In genomic region chr11:65556470-65557279, GRCh38 we compare ENCODE assay signal across 10 cellular contexts. TPM values are rescaled to one million over a fixed set of nuclear protein-coding genes. Genes with fewer than 3 reads are reported as not detected.
DNase-seq lines count a peak whose midpoint lies in the region; ATAC-seq, FAIRE-seq and TF ChIP-seq lines count a peak whose summit lies in the region.
"Had no signal": no experiment of that assay in that cellular context is flagged by ENCODE, and none has a peak within 500 bp of the region (broad histone marks: within the 10 kb centered on the region; RNA-seq: fewer than 3 reads in every experiment).

No MANE protein-coding gene starts in this region.

- WGBS in A549 (ENCODE audit: missing lambda C conversion rate), result 62% methylated on average over 12 of the region's 12 CpGs

- H3K4me2 ChIP-seq in A549, result peak overlapping the region; percentile 98

- H3K27ac ChIP-seq in A549 (peak overlapping the region; percentile 94 to 99), cingulate gyrus (ENCODE audit: low read depth, low read length) (peak overlapping the region; percentile 88)
- H3K27ac ChIP-seq: HL-60 had no signal

- H3K9me3 ChIP-seq in A549, result no peaks in the 10 kb centered on the region

- H3K9me3 Mint-ChIP-seq in naive B cell, result peaks cover 0 to 1% (median 0%) of the 10 kb centered on the region in 7 donors

- TF ChIP-seq EP300 in A549 (IDR thresholded peaks at IDR 0.05), result no peak

- peak in 1 of 2 experiments; percentile 52 for DNase-seq in A549 (ENCODE audit: low read depth in 1 of 2, low spot score in 1 of 2)
- DNase-seq in M059J (ENCODE audit: low read depth), result peak; percentile 48
- DNase-seq in naive B cell, result no peak
- DNase-seq in frontal cortex (ENCODE audit: low spot score in 2 of 2), result no peak
- DNase-seq in dedifferentiated amniotic fluid mesenchymal stem cell (ENCODE audit: extremely low spot score), result no peak
- no peak for DNase-seq in pons (ENCODE audit: low spot score)
- no peak for DNase-seq in anterior cingulate cortex (lab: John Stamatoyannopoulos, UW)
- DNase-seq: T-helper 9 cell had no signal

- peak overlapping the region; percentile 74 to 90 (median 84) for H3K4me3 Mint-ChIP-seq in naive B cell

- peaks cover 85% of the 10 kb centered on the region for H3K4me1 ChIP-seq in A549

- no peak for TF ChIP-seq RAD21 in A549 (conservative IDR thresholded peaks at IDR 0.05 in 1 of 2, IDR thresholded peaks at IDR 0.05 in 1 of 2)

- H3K27ac Mint-ChIP-seq in naive B cell, result peak overlapping the region in 5 of 6 donors; percentile 20 to 75 (median 41)

- FAIRE-seq in A549 (lab: Jason Lieb, UNC) (no peak), frontal cortex (lab: Jason Lieb, UNC) (no peak)

- no peak for ATAC-seq in A549
- ATAC-seq in naive B cell (ENCODE audit: low read depth in 2 of 2), result no peak

- no peaks in the 10 kb centered on the region for H3K36me3 Mint-ChIP-seq in naive B cell

- no peak for TF ChIP-seq POLR2A in A549 (IDR thresholded peaks at IDR 0.05; ENCODE audit: low read length)

- POLR2A ChIA-PET in A549 (lab: Yijun Ruan, JAX), result interaction anchor here (1.0 kb wide), 1 partner anchor 13 kb away, joined by 3 read pairs; the partner anchor contains the start of gene ZNRD2

- TF ChIP-seq CTCF in A549 (IDR thresholded peaks at IDR 0.05), result no peak

- H3K27me3 Mint-ChIP-seq in naive B cell, result no peaks in the 10 kb centered on the region

- H3K4me1 Mint-ChIP-seq in naive B cell, result peaks cover 41 to 60% (median 52%) of the 10 kb centered on the region in 3 donors

- peak overlapping the region; percentile 62 for H3K4me3 ChIP-seq in A549

- CTCF ChIA-PET in A549 (lab: Yijun Ruan, JAX), result interaction anchor here (0.7 to 8.0 kb wide), 11 partner anchors 8 to 165 kb away, joined by 3 to 148 read pairs (median 5); partner anchors contain the start of genes FAM89B, PCNX3 and ZNRD2

TF ChIP-seq in A549, 52 proteins besides CTCF, POLR2A, EP300 and RAD21:
- TF ChIP-seq CEBPB (IDR thresholded peaks at IDR 0.05) (peak in 1 of 2 experiments; percentile 28; a peak in 1 of 4 replicates), GATA3 (IDR thresholded peaks at IDR 0.05; ENCODE audit: borderline replicate concordance) (no peak)

RNA-seq across cellular contexts. Expression of gene LTBP3, which starts 1.5 kb away (rescaled TPM):
- polyA plus RNA-seq in A549 (2011; rRNA removed), result 28.6 and 39.9 TPM in 2 replicates
- 130 and 136 TPM in 2 replicates for polyA plus RNA-seq in A549 (2012; cell fraction: cytosol; rRNA removed)
- polyA plus RNA-seq in A549 (2012; cell fraction: nucleus; rRNA removed), result 715 and 951 TPM in 2 replicates
- 107 to 134 TPM (median 123 TPM) in 3 replicates for polyA plus RNA-seq in A549 (2017; fragmentation: RNase III; extraction: RNeasy Plus Mini Kit Qiagen cat#74134 plus additional on column Dnase treatment)
- polyA minus RNA-seq in A549 (2011; rRNA and poly(A)+ RNA removed), result 25.4 and 44.5 TPM in 2 replicates
- 15.1 and 27.3 TPM in 2 replicates for total RNA-seq in M059J (2014; rRNA removed; shearing (Covaris generic))
- 10 to 100 TPM; 12.5 to 40.5 (median 23.0) TPM for polyA plus RNA-seq in naive B cell (ENCODE audit: low read depth in 6 of 6)
- total RNA-seq in frontal cortex, result 17.5 TPM

RNA-seq across cellular contexts. Expression of gene ZNRD2, which starts 13.6 kb away (rescaled TPM):
- 28.2 and 32.3 TPM in 2 replicates for polyA plus RNA-seq in A549 (2011; rRNA removed)
- polyA plus RNA-seq in A549 (2012; cell fraction: cytosol; rRNA removed), result 114 and 117 TPM in 2 replicates
- 107 and 125 TPM in 2 replicates for polyA plus RNA-seq in A549 (2012; cell fraction: nucleus; rRNA removed)
- polyA plus RNA-seq in A549 (2017; fragmentation: RNase III; extraction: RNeasy Plus Mini Kit Qiagen cat#74134 plus additional on column Dnase treatment), result 66.1 to 68.2 TPM (median 68.1 TPM) in 3 replicates
- 8.1 and 14.2 TPM in 2 replicates for polyA minus RNA-seq in A549 (2011; rRNA and poly(A)+ RNA removed)
- total RNA-seq in M059J (2014; rRNA removed; shearing (Covaris generic)), result 106 and 116 TPM in 2 replicates
- polyA plus RNA-seq in naive B cell (ENCODE audit: low read depth in 6 of 6), result 10 to 100 TPM; 56.9 to 74.5 (median 69.8) TPM
- 15.9 TPM for total RNA-seq in frontal cortex

RNA-seq across cellular contexts. Expression of gene FAM89B, which starts 15.7 kb away (rescaled TPM):
- polyA plus RNA-seq in A549 (2011; rRNA removed), result 13.5 and 16.9 TPM in 2 replicates
- polyA plus RNA-seq in A549 (2012; cell fraction: cytosol; rRNA removed), result 35.2 and 57.6 TPM in 2 replicates
- 51.4 and 59.1 TPM in 2 replicates for polyA plus RNA-seq in A549 (2012; cell fraction: nucleus; rRNA removed)
- polyA plus RNA-seq in A549 (2017; fragmentation: RNase III; extraction: RNeasy Plus Mini Kit Qiagen cat#74134 plus additional on column Dnase treatment), result 18.6 to 23.9 TPM (median 23.1 TPM) in 3 replicates
- polyA minus RNA-seq in A549 (2011; rRNA and poly(A)+ RNA removed), result 8.3 and 16.3 TPM in 2 replicates
- total RNA-seq in M059J (2014; rRNA removed; shearing (Covaris generic)), result 35.4 and 40.0 TPM in 2 replicates
- polyA plus RNA-seq in naive B cell (ENCODE audit: low read depth in 6 of 6), result 10 to 100 TPM; 44.3 to 82.6 (median 61.8) TPM
- total RNA-seq in frontal cortex, result 19.6 TPM

RNA-seq across cellular contexts. Expression of gene EHBP1L1, which starts 19.2 kb away (rescaled TPM):
- 11.6 and 13.8 TPM in 2 replicates for polyA plus RNA-seq in A549 (2011; rRNA removed)
- polyA plus RNA-seq in A549 (2012; cell fraction: cytosol; rRNA removed), result 44.5 and 66.2 TPM in 2 replicates
- 112 and 167 TPM in 2 replicates for polyA plus RNA-seq in A549 (2012; cell fraction: nucleus; rRNA removed)
- 39.8 to 46.0 TPM (median 43.8 TPM) in 3 replicates for polyA plus RNA-seq in A549 (2017; fragmentation: RNase III; extraction: RNeasy Plus Mini Kit Qiagen cat#74134 plus additional on column Dnase treatment)
- polyA minus RNA-seq in A549 (2011; rRNA and poly(A)+ RNA removed), result 12.3 and 18.7 TPM in 2 replicates
- 2.0 and 9.3 TPM in 2 replicates for total RNA-seq in M059J (2014; rRNA removed; shearing (Covaris generic))
- polyA plus RNA-seq in naive B cell (ENCODE audit: low read depth in 6 of 6), result 10 to 100 TPM in 4 of 6 donors, 1 to 10 TPM in 2; 5.5 to 18.3 (median 11.6) TPM
- 8.6 TPM for total RNA-seq in frontal cortex

RNA-seq across cellular contexts. Expression of gene SCYL1, which starts 31.8 kb away (rescaled TPM):
- polyA plus RNA-seq in A549 (2011; rRNA removed) (30.8 and 33.6 TPM in 2 replicates), A549 (2017; fragmentation: RNase III; extraction: RNeasy Plus Mini Kit Qiagen cat#74134 plus additional on column Dnase treatment) (41.8 to 46.8 TPM (median 45.9 TPM) in 3 replicates), naive B cell (ENCODE audit: low read depth in 6 of 6) (10 to 100 TPM; 21.8 to 40.0 (median 27.2) TPM)
- 88.0 and 105 TPM in 2 replicates for polyA plus RNA-seq in A549 (2012; cell fraction: cytosol; rRNA removed)
- polyA plus RNA-seq in A549 (2012; cell fraction: nucleus; rRNA removed), result 125 and 152 TPM in 2 replicates
- 39.1 and 43.6 TPM in 2 replicates for polyA minus RNA-seq in A549 (2011; rRNA and poly(A)+ RNA removed)
- total RNA-seq in M059J (2014; rRNA removed; shearing (Covaris generic)), result 59.7 and 96.5 TPM in 2 replicates
- 39.1 TPM for total RNA-seq in frontal cortex
